Comparison of ENCODE assay signal across 16 cellular contexts in the genomic region with DNA sequence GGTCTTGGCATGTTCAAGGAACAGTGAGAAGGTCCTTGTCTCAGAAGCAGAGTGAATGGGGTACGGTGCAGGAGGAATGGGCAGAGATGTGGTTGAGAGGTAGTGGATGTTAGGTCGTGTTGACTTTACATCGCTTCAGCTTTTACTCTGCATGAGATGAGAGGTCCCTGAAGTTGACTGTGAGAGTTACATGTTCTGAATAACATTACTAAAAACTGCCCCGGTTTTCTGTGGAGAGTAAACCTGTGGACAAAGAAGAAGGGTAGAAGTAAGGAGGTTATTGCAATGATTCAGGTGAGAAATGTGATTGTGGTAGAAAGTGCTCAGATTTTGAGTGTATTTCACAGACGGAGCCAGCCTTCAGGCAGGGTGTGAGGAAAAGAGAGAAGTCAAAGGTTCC.
DNase-seq lines count a peak whose midpoint lies in the region; ATAC-seq and TF ChIP-seq lines count a peak whose summit lies in the region.
"Had no signal": no experiment of that assay in that cellular context is flagged by ENCODE, and none has a peak within 500 bp of the region (broad histone marks: within the 10 kb centered on the region; RNA-seq: fewer than 3 reads in every experiment).

No MANE protein-coding gene starts in this region.

- H3K36me3 Mint-ChIP-seq in activated T-cell treated with anti-CD3 and anti-CD28 coated beads, Interleukin-2, amount 50 U/mL, for 24 hours (ENCODE audit: low read depth): no peaks in the 10 kb centered on the region
- peaks cover 1% of the 10 kb centered on the region for H3K36me3 Mint-ChIP-seq in activated naive CD8-positive, alpha-beta T cell treated with anti-CD3 and anti-CD28 coated beads, Interleukin-2, amount 50 U/mL, for 24 hours (ENCODE audit: low read depth)

- H3K27me3 Mint-ChIP-seq in activated T-cell treated with anti-CD3 and anti-CD28 coated beads, Interleukin-2, amount 50 U/mL, for 24 hours: peaks cover 7% of the 10 kb centered on the region
- no peaks in the 10 kb centered on the region for H3K27me3 Mint-ChIP-seq in activated naive CD8-positive, alpha-beta T cell treated with anti-CD3 and anti-CD28 coated beads, Interleukin-2, amount 50 U/mL, for 24 hours

- peak; percentile 90 for ATAC-seq in activated naive CD8-positive, alpha-beta T cell treated with anti-CD3 and anti-CD28 coated beads, Interleukin-2, amount 50 U/mL, for 24 hours
- ATAC-seq in stimulated activated naive CD8-positive, alpha-beta T cell treated with anti-CD3 and anti-CD28 coated beads, Interleukin-15, Interleukin-2, amounts not matched to agents 100 U/mL and 50 U/mL, for 24 hours: peak; percentile 83
- ATAC-seq: GM23338, PC-3 had no signal

- H3K4me2 ChIP-seq in OCI-LY3 (ENCODE audit: low read length): peak overlapping the region; percentile 43
- H3K4me2 ChIP-seq: GM23338 had no signal

- no peaks in the 10 kb centered on the region for H3K27me3 ChIP-seq in OCI-LY3 (ENCODE audit: low read depth, low read length)

- H3K9me3 Mint-ChIP-seq in activated T-cell treated with anti-CD3 and anti-CD28 coated beads, Interleukin-2, amount 50 U/mL, for 24 hours: no peaks in the 10 kb centered on the region
- peaks cover 4% of the 10 kb centered on the region for H3K9me3 Mint-ChIP-seq in activated naive CD8-positive, alpha-beta T cell treated with anti-CD3 and anti-CD28 coated beads, Interleukin-2, amount 50 U/mL, for 24 hours

- no peaks in the 10 kb centered on the region for H3K79me2 ChIP-seq in OCI-LY3 (ENCODE audit: low read length)

- H3K4me3 Mint-ChIP-seq in activated T-cell treated with anti-CD3 and anti-CD28 coated beads, Interleukin-2, amount 50 U/mL, for 24 hours: no peak overlapping the region
- H3K4me3 Mint-ChIP-seq in activated naive CD8-positive, alpha-beta T cell treated with anti-CD3 and anti-CD28 coated beads, Interleukin-2, amount 50 U/mL, for 24 hours: no peak overlapping the region
- H3K4me3 Mint-ChIP-seq: GM23338 had no signal

- no peaks in the 10 kb centered on the region for H3K9me3 ChIP-seq in OCI-LY3 (ENCODE audit: insufficient read depth, low read length)

- 0 out of 2 replicates have a peak overlapping the region, but pooled peaks have one; percentile 2 for H3K4me3 ChIP-seq in OCI-LY3 (ENCODE audit: low read length)
- H3K4me3 ChIP-seq: GM23338 had no signal

- H2AFZ ChIP-seq in OCI-LY3 (ENCODE audit: low read depth, low read length): peak overlapping the region; percentile 35
- H2AFZ ChIP-seq: GM23338 had no signal

- no peak for DNase-seq in activated T-cell treated with anti-CD3 and anti-CD28 coated beads, Interleukin-2, amount 50 U/mL, for 24 hours
- no peak for DNase-seq in activated T-cell treated with anti-CD3 and anti-CD28 coated beads for 4 hours
- DNase-seq in activated naive CD8-positive, alpha-beta T cell treated with anti-CD3 and anti-CD28 coated beads, Interleukin-2, amount 50 U/mL, for 24 hours: no peak
- DNase-seq in stimulated activated naive CD8-positive, alpha-beta T cell treated with anti-CD3 and anti-CD28 coated beads, Interleukin-15, Interleukin-2, amounts not matched to agents 100 U/mL and 50 U/mL, for 24 hours: peak; percentile 23
- no peak for DNase-seq in substantia nigra (lab: John Stamatoyannopoulos, UW)
- no peak for DNase-seq in DMS153 treated with DMSO at 0.1 percent for 48 hours (lab: John Stamatoyannopoulos, UW; ENCODE audit: unreplicated experiment)
- DNase-seq: ACHN, COR-L47, NCI-H1417, NCI-H187 treated with DMSO at 0.1 percent for 48 hours, NCI-H2171, NCI-H748 treated with DMSO at 0.1 percent for 48 hours, PC-3 had no signal

- no peak for TF ChIP-seq CTCF in OCI-LY3 (IDR thresholded peaks at IDR 0.05; ENCODE audit: low read depth, low read length)

- peaks cover 10% of the 10 kb centered on the region for H3K4me1 Mint-ChIP-seq in activated T-cell treated with anti-CD3 and anti-CD28 coated beads, Interleukin-2, amount 50 U/mL, for 24 hours (ENCODE audit: low read depth)
- peaks cover 11% of the 10 kb centered on the region for H3K4me1 Mint-ChIP-seq in activated naive CD8-positive, alpha-beta T cell treated with anti-CD3 and anti-CD28 coated beads, Interleukin-2, amount 50 U/mL, for 24 hours
- H3K4me1 Mint-ChIP-seq: GM23338 had no signal

- peak overlapping the region; percentile 63 for H3K27ac Mint-ChIP-seq in activated T-cell treated with anti-CD3 and anti-CD28 coated beads, Interleukin-2, amount 50 U/mL, for 24 hours
- H3K27ac Mint-ChIP-seq in activated naive CD8-positive, alpha-beta T cell treated with anti-CD3 and anti-CD28 coated beads, Interleukin-2, amount 50 U/mL, for 24 hours: peak overlapping the region; percentile 80
- H3K27ac Mint-ChIP-seq: GM23338 had no signal

- no peaks in the 10 kb centered on the region for H3K36me3 ChIP-seq in OCI-LY3 (replicated peaks; ENCODE audit: low read depth, low read length)

- peak overlapping the region; percentile 65 for H3K27ac ChIP-seq in OCI-LY3 (ENCODE audit: low read length)
- no peak overlapping the region for H3K27ac ChIP-seq in substantia nigra (ENCODE audit: low read depth, low read length, poor library complexity, severe bottlenecking)
- H3K27ac ChIP-seq: RWPE1 had no signal

- peaks cover 24% of the 10 kb centered on the region for H3K4me1 ChIP-seq in OCI-LY3 (ENCODE audit: low read length)

- no peaks in the 10 kb centered on the region for H4K20me1 ChIP-seq in OCI-LY3 (ENCODE audit: insufficient read depth, low read length)

- peak overlapping the region; percentile 3; the same call in 1 of the 2 replicates for H3K9ac ChIP-seq in OCI-LY3 (ENCODE audit: low read length)
